ENCODE assay signal across 7 cellular contexts in the genomic region with DNA sequence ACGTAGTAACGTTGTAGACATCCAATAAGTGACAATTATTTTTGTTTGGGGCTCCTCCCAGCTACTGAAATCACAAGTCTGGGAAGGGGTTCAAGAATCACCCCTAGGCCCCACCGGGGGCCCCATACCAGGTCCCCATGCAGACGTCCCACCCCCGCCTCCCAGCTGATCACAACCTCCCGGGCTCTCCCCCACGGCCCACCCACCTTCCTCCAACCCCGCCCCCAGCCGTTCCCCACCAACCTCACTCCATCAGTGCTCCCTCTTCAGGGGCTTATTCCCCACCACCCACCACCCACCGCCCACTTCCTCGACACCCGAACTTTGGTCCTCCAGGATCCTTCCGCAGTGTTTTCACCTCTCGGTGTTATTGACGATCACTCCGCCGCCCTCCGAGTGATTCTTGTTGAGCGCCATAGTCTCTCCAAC. TPM values are rescaled to one million over a fixed set of nuclear protein-coding genes. Genes with fewer than 3 reads are reported as not detected.
A peak's percentile ranks its signal among the peaks of the same experiment; 100 is the strongest.
DNase-seq lines count a peak whose midpoint lies in the region; ATAC-seq, FAIRE-seq and TF ChIP-seq lines count a peak whose summit lies in the region.
"Had no signal": no experiment of that assay in that cellular context is flagged by ENCODE, and none has a peak within 500 bp of the region (broad histone marks: within the 10 kb centered on the region; RNA-seq: fewer than 3 reads in every experiment).

No MANE protein-coding gene starts in this region.

- H3K9ac ChIP-seq in H1 (replicated peaks in 1 of 4; ENCODE audit: extremely low read depth in 1 of 4, low read depth in 3 of 4, low read length in 3 of 4) = peak overlapping the region in 3 of 4 experiments; percentile 60 to 80 (median 67); a peak in 6 of 7 replicates

- H4K91ac ChIP-seq in H1 (replicated peaks; ENCODE audit: insufficient read length, low read length) = no peak overlapping the region

- 7% methylated on average over 9 of the region's 19 CpGs; no CpG with 5 or more reads in 1 of the 2 experiments for WGBS in H1 (ENCODE audit: extremely low coverage in 1 of 2, insufficient coverage in 1 of 2, insufficient read length in 1 of 2, insufficient replicate concordance in 2 of 2, low coverage in 1 of 2, low lambda C conversion rate in 2 of 2, missing lambda C conversion rate in 1 of 2), 2 experiments

- H3K9me3 ChIP-seq in H1 (ENCODE audit: insufficient read depth in 2 of 2, low read depth in 1 of 2, low read length in 1 of 2) (no peaks in the 10 kb centered on the region), gastrocnemius medialis (no peaks in the 10 kb centered on the region)

- H3K27ac Mint-ChIP-seq in glutamatergic neuron (ENCODE audit: unreplicated experiment) = no peak overlapping the region
- H3K27ac Mint-ChIP-seq: IgD-negative memory B cell had no signal

- no peak overlapping the region for H4K8ac ChIP-seq in H1 (ENCODE audit: extremely low read depth, insufficient read depth, low read length)

- TF ChIP-seq CTCF in H1 (IDR thresholded peaks at IDR 0.05; ENCODE audit: control extremely low read depth in 1 of 3, insufficient read depth in 1 of 3, low read depth in 1 of 3, low read length in 3 of 3) (peak in 1 of 3 experiments; percentile 1; a peak in 1 of 4 replicates), gastrocnemius medialis (IDR thresholded peaks at IDR 0.05 in 4 of 5, conservative IDR thresholded peaks at IDR 0.05 in 1 of 5) (peak in 1 of 5 experiments; percentile 28), glutamatergic neuron (IDR thresholded peaks at IDR 0.05; ENCODE audit: partially characterized antibody, unreplicated experiment) (no peak)

- CTCF ChIA-PET in H1 (lab: Charles Lee; ENCODE audit: partially characterized antibody) = interaction anchor here (0.6 to 27.2 kb wide), 12 partner anchors 7 to 338 kb away, joined by 3 to 563 read pairs (median 5); a partner anchor contains a TSS

- TF ChIP-seq POLR2A in H1 (IDR thresholded peaks at IDR 0.05; ENCODE audit: control extremely low read depth in 1 of 2, low read depth in 2 of 2, low read length in 2 of 2) (no peak), gastrocnemius medialis (IDR thresholded peaks at IDR 0.05) (no peak)

- no peak overlapping the region; the same call in 1 of the 2 replicates for H3K18ac ChIP-seq in H1 (ENCODE audit: extremely low read depth, low read length)

- H3K27me3 Mint-ChIP-seq in glutamatergic neuron (ENCODE audit: unreplicated experiment) = no peaks in the 10 kb centered on the region
- H3K27me3 Mint-ChIP-seq: IgD-negative memory B cell had no signal

- H3K79me2 ChIP-seq in H1 (ENCODE audit: control insufficient read depth in 1 of 2, insufficient read depth in 2 of 2, low read length in 2 of 2) = peaks cover 3 to 9% of the 10 kb centered on the region in 2 experiments; a peak in 3 of 4 replicates

- no peaks in the 10 kb centered on the region for H3K36me3 Mint-ChIP-seq in glutamatergic neuron (ENCODE audit: unreplicated experiment)

- in situ Hi-C loops in gastrocnemius medialis (cut with MboI; ENCODE audit: low sequenced_read_pairs in 4 of 4) = loop anchor here in 1 of 4 donors (5.0 kb wide), 1 partner anchor 78 kb away; a partner anchor contains a TSS

- H3K27me3 ChIP-seq in H1 (replicated peaks in 1 of 4; ENCODE audit: control insufficient read depth in 3 of 4, extremely low read depth in 1 of 4, insufficient read depth in 3 of 4, low read length in 3 of 4) (no peaks in the 10 kb centered on the region), gastrocnemius medialis (no peaks in the 10 kb centered on the region)

- H3K56ac ChIP-seq in H1 (replicated peaks; ENCODE audit: insufficient read length, low read depth, low read length) = no peak overlapping the region

- peak overlapping the region; percentile 27; the same call in 1 of the 2 replicates for H3K27ac ChIP-seq in H1 (ENCODE audit: low read depth, low read length)
- H3K27ac ChIP-seq in gastrocnemius medialis = peak overlapping the region; percentile 95 to 99 (median 95)

- no peak for TF ChIP-seq EP300 in H1 (IDR thresholded peaks at IDR 0.05; ENCODE audit: borderline replicate concordance in 1 of 2, low read depth in 2 of 2, low read length in 2 of 2)

- no peak overlapping the region for H3K14ac ChIP-seq in H1 (ENCODE audit: insufficient read length)

- no peak for TF ChIP-seq RAD21 in H1 (IDR thresholded peaks at IDR 0.05 in 1 of 2, conservative IDR thresholded peaks at IDR 0.05 in 1 of 2; ENCODE audit: low read depth in 2 of 2, low read length in 2 of 2)

- intact Hi-C loops in gastrocnemius medialis (cut with DNase I; ENCODE audit: low total_unique reads) = loop anchor here (1.0 to 10.0 kb wide), 4 partner anchors 70 to 390 kb away; a partner anchor contains a TSS

- H4K5ac ChIP-seq in H1 (ENCODE audit: insufficient read length, low read depth, low read length) = peak overlapping the region; percentile 56

- H3K4me1 ChIP-seq in H1 (replicated peaks in 1 of 4; ENCODE audit: control insufficient read depth in 3 of 4, insufficient read depth in 4 of 4, low read length in 3 of 4) (peaks cover 0 to 7% (median 2%) of the 10 kb centered on the region in 4 experiments; a peak in 4 of 7 replicates), gastrocnemius medialis (peaks cover 45% of the 10 kb centered on the region in 2 donors)

- no peak overlapping the region for H2AFZ ChIP-seq in H1 (ENCODE audit: low read length)

- ATAC-seq in HG02970 (IDR thresholded peaks at IDR 0.05; ENCODE audit: low FRiP score, unreplicated experiment) (peak; percentile 2), gastrocnemius medialis (peak; percentile 4 to 5)

- peaks cover 4% of the 10 kb centered on the region for H3K9me3 Mint-ChIP-seq in glutamatergic neuron (ENCODE audit: unreplicated experiment)
- H3K9me3 Mint-ChIP-seq: IgD-negative memory B cell had no signal

- H2BK120ac ChIP-seq in H1 (replicated peaks; ENCODE audit: low read depth, low read length) = no peak overlapping the region

- POLR2A ChIA-PET in H1 (lab: Charles Lee; ENCODE audit: partially characterized antibody) = interaction anchor here (0.8 to 4.7 kb wide), 12 partner anchors 9 to 75 kb away, joined by 3 to 28 read pairs (median 10); a partner anchor contains a TSS

- no peak for DNase-seq in H1 (ENCODE audit: low read depth in 1 of 2, low spot score in 2 of 2)
- no peak for DNase-seq in gastrocnemius medialis
- DNase-seq in NCI-H774 (lab: John Stamatoyannopoulos, UW) = no peak
- DNase-seq in AG08396 (ENCODE audit: low spot score) = no peak
- no peak for DNase-seq in glutamatergic neuron

- peaks cover 6% of the 10 kb centered on the region for H3K23me2 ChIP-seq in H1 (ENCODE audit: low read depth, low read length)

- FAIRE-seq in H1 (lab: Jason Lieb, UNC) = no peak

- H4K20me1 ChIP-seq in H1 (replicated peaks in 1 of 2; ENCODE audit: control insufficient read depth in 1 of 2, insufficient read depth in 2 of 2, low read length in 2 of 2) = no peaks in the 10 kb centered on the region

- peaks cover 10% of the 10 kb centered on the region; the same call in 1 of the 2 replicates for H3K79me1 ChIP-seq in H1 (ENCODE audit: low read depth, low read length)

- no peak overlapping the region for H2BK15ac ChIP-seq in H1 (ENCODE audit: low read length)

- no peak overlapping the region for H3K4ac ChIP-seq in H1 (replicated peaks; ENCODE audit: insufficient read length, low read depth, low read length)

- H3K23ac ChIP-seq in H1 (ENCODE audit: insufficient read length) = no peak overlapping the region

- peaks cover 9% of the 10 kb centered on the region for H3K4me1 Mint-ChIP-seq in glutamatergic neuron (ENCODE audit: low read depth, unreplicated experiment)

- H2BK12ac ChIP-seq in H1 (ENCODE audit: low read depth, low read length) = no peak overlapping the region

- H3K36me3 ChIP-seq in H1 (ENCODE audit: control insufficient read depth in 2 of 4, insufficient read depth in 4 of 4, low read length in 3 of 4) (peaks cover 5 to 13% (median 10%) of the 10 kb centered on the region in 4 experiments; a peak in 6 of 8 replicates), gastrocnemius medialis (peaks cover 0 to 17% of the 10 kb centered on the region in 2 donors)

- H2BK20ac ChIP-seq in H1 (ENCODE audit: low read length) = no peak overlapping the region

- H2AK5ac ChIP-seq in H1 (ENCODE audit: low read depth, low read length) = no peak overlapping the region

- 0 out of 2 replicates have a peak overlapping the region, but pooled peaks have one; percentile 27 for H2BK5ac ChIP-seq in H1 (ENCODE audit: low read depth, low read length)

- no peak overlapping the region for H3K4me3 Mint-ChIP-seq in glutamatergic neuron (ENCODE audit: unreplicated experiment)
- H3K4me3 Mint-ChIP-seq: IgD-negative memory B cell had no signal

- H3K4me2 ChIP-seq in H1 (ENCODE audit: insufficient read depth in 1 of 2, low read depth in 2 of 2, low read length in 2 of 2) = peak overlapping the region; percentile 74 to 82

- H3K4me3 ChIP-seq in H1 (ENCODE audit: extremely low read depth in 1 of 4, insufficient read depth in 2 of 4, low read depth in 3 of 4, low read length in 4 of 4) = peak overlapping the region; percentile 55 to 91 (median 67)
- H3K4me3 ChIP-seq in gastrocnemius medialis = peak overlapping the region; percentile 59 to 82 (median 66)

RNA-seq across cellular contexts. Expression of a gene that starts 0.2 kb away (rescaled TPM):
- total RNA-seq in H1 (2021; fragmentation: NEBNext Ultra II Directional; extraction: Animal tissue kit (Norgen Biotek cat#: 25700)) = 61.8 and 71.2 TPM in 2 replicates
- polyA plus RNA-seq in H1 (2011; rRNA removed) = 48.2 and 72.0 TPM in 2 replicates
- 19.9 TPM for polyA plus RNA-seq in H1 (2011; cell fraction: cytosol; rRNA removed)
- polyA plus RNA-seq in H1 (2011; cell fraction: nucleus; rRNA removed) = 66.9 TPM
- 66.8 to 74.2 TPM (median 69.2 TPM) in 4 replicates for polyA plus RNA-seq in H1 (2012, experiment 1 of 2)
- 67.1 TPM for polyA plus RNA-seq in H1 (2012, experiment 2 of 2)
- 61.6 TPM for polyA plus RNA-seq in H1 (2013, experiment 1 of 2)
- polyA plus RNA-seq in H1 (2013, experiment 2 of 2) = 60.1 TPM
- polyA minus RNA-seq in H1 (2011; rRNA and poly(A)+ RNA removed) = 29.7 and 44.3 TPM in 2 replicates
- polyA minus RNA-seq in H1 (2011; cell fraction: cytosol; rRNA and poly(A)+ RNA removed) = 31.1 TPM
- polyA minus RNA-seq in H1 (2011; cell fraction: nucleus; rRNA and poly(A)+ RNA removed) = 30.8 TPM
- total RNA-seq in gastrocnemius medialis (100 to 1,000 TPM; 129 to 259 (median 148) TPM), glutamatergic neuron (ENCODE audit: unreplicated experiment) (111 TPM)

RNA-seq across cellular contexts. Expression of a gene that starts 10.7 kb away (rescaled TPM):
- total RNA-seq in H1 (2021; fragmentation: NEBNext Ultra II Directional; extraction: Animal tissue kit (Norgen Biotek cat#: 25700)) = 7.5 and 8.4 TPM in 2 replicates
- 3.6 and 5.2 TPM in 2 replicates for polyA plus RNA-seq in H1 (2011; rRNA removed)
- 77.7 TPM for polyA plus RNA-seq in H1 (2011; cell fraction: cytosol; rRNA removed)
- 15.5 TPM for polyA plus RNA-seq in H1 (2011; cell fraction: nucleus; rRNA removed)
- polyA plus RNA-seq in H1 (2012, experiment 1 of 2) = 4.1 to 10.3 TPM (median 7.8 TPM) in 4 replicates
- 1.9 TPM for polyA plus RNA-seq in H1 (2012, experiment 2 of 2)
- 3.7 TPM for polyA plus RNA-seq in H1 (2013, experiment 1 of 2)
- 4.2 TPM for polyA plus RNA-seq in H1 (2013, experiment 2 of 2)
- polyA minus RNA-seq in H1 (2011; rRNA and poly(A)+ RNA removed) = 1.9 and 2.0 TPM in 2 replicates
- 3.7 TPM for polyA minus RNA-seq in H1 (2011; cell fraction: cytosol; rRNA and poly(A)+ RNA removed)
- 3.7 TPM for polyA minus RNA-seq in H1 (2011; cell fraction: nucleus; rRNA and poly(A)+ RNA removed)
- total RNA-seq in gastrocnemius medialis (1 to 10 TPM; 1.3 to 9.4 (median 4.6) TPM), glutamatergic neuron (ENCODE audit: unreplicated experiment) (2.4 TPM)

RNA-seq across cellular contexts. Expression of a gene that starts 23.5 kb away (rescaled TPM):
- total RNA-seq in H1 (2021; fragmentation: NEBNext Ultra II Directional; extraction: Animal tissue kit (Norgen Biotek cat#: 25700)) = 5.1 and 6.4 TPM in 2 replicates
- 6.3 and 11.6 TPM in 2 replicates for polyA plus RNA-seq in H1 (2011; rRNA removed)
- polyA plus RNA-seq in H1 (2011; cell fraction: cytosol; rRNA removed) = 6.2 TPM
- 12.1 TPM for polyA plus RNA-seq in H1 (2011; cell fraction: nucleus; rRNA removed)
- polyA plus RNA-seq in H1 (2012, experiment 1 of 2) = 5.0 to 8.3 TPM (median 5.5 TPM) in 4 replicates
- polyA plus RNA-seq in H1 (2012, experiment 2 of 2) = 5.4 TPM
- polyA plus RNA-seq in H1 (2013, experiment 1 of 2) = 5.7 TPM
- 6.1 TPM for polyA plus RNA-seq in H1 (2013, experiment 2 of 2)
- 2.6 and 3.7 TPM in 2 replicates for polyA minus RNA-seq in H1 (2011; rRNA and poly(A)+ RNA removed)
- polyA minus RNA-seq in H1 (2011; cell fraction: cytosol; rRNA and poly(A)+ RNA removed) = 5.0 TPM
- polyA minus RNA-seq in H1 (2011; cell fraction: nucleus; rRNA and poly(A)+ RNA removed) = 6.2 TPM
- total RNA-seq in gastrocnemius medialis (10 to 100 TPM in 3 of 4 donors, 1 to 10 TPM in 1; 9.5 to 18.4 (median 15.5) TPM), glutamatergic neuron (ENCODE audit: unreplicated experiment) (2.1 TPM)

RNA-seq across cellular contexts. Expression of a gene that starts 41.9 kb away (rescaled TPM):
- total RNA-seq in H1 (2021; fragmentation: NEBNext Ultra II Directional; extraction: Animal tissue kit (Norgen Biotek cat#: 25700)) = 47.7 and 48.6 TPM in 2 replicates
- 21.2 and 25.6 TPM in 2 replicates for polyA plus RNA-seq in H1 (2011; rRNA removed)
- 24.5 TPM for polyA plus RNA-seq in H1 (2011; cell fraction: cytosol; rRNA removed)
- 26.6 TPM for polyA plus RNA-seq in H1 (2011; cell fraction: nucleus; rRNA removed)
- polyA plus RNA-seq in H1 (2012, experiment 1 of 2) = 30.2 to 35.1 TPM (median 31.2 TPM) in 4 replicates
- polyA plus RNA-seq in H1 (2012, experiment 2 of 2) = 28.8 TPM
- 23.2 TPM for polyA plus RNA-seq in H1 (2013, experiment 1 of 2)
- polyA plus RNA-seq in H1 (2013, experiment 2 of 2) = 22.1 TPM
- 9.4 and 9.6 TPM in 2 replicates for polyA minus RNA-seq in H1 (2011; rRNA and poly(A)+ RNA removed)
- 17.1 TPM for polyA minus RNA-seq in H1 (2011; cell fraction: cytosol; rRNA and poly(A)+ RNA removed)
- polyA minus RNA-seq in H1 (2011; cell fraction: nucleus; rRNA and poly(A)+ RNA removed) = 16.2 TPM
- 10 to 100 TPM; 16.5 to 26.1 (median 22.3) TPM for total RNA-seq in gastrocnemius medialis
- total RNA-seq in glutamatergic neuron (ENCODE audit: unreplicated experiment) = 24.3 TPM

RNA-seq across cellular contexts. Expression of a gene that starts 49.8 kb away (rescaled TPM):
- total RNA-seq in H1 (2021; fragmentation: NEBNext Ultra II Directional; extraction: Animal tissue kit (Norgen Biotek cat#: 25700)) = 125 and 132 TPM in 2 replicates
- 78.4 and 138 TPM in 2 replicates for polyA plus RNA-seq in H1 (2011; rRNA removed)
- polyA plus RNA-seq in H1 (2011; cell fraction: cytosol; rRNA removed) = 67.5 TPM
- 231 TPM for polyA plus RNA-seq in H1 (2011; cell fraction: nucleus; rRNA removed)
- polyA plus RNA-seq in H1 (2012, experiment 1 of 2) = 52.3 to 79.2 TPM (median 70.2 TPM) in 4 replicates
- 69.1 TPM for polyA plus RNA-seq in H1 (2012, experiment 2 of 2)
- 75.5 TPM for polyA plus RNA-seq in H1 (2013, experiment 1 of 2)
- 69.0 TPM for polyA plus RNA-seq in H1 (2013, experiment 2 of 2)
- 33.2 and 44.3 TPM in 2 replicates for polyA minus RNA-seq in H1 (2011; rRNA and poly(A)+ RNA removed)
- polyA minus RNA-seq in H1 (2011; cell fraction: cytosol; rRNA and poly(A)+ RNA removed) = 53.9 TPM
- 66.2 TPM for polyA minus RNA-seq in H1 (2011; cell fraction: nucleus; rRNA and poly(A)+ RNA removed)
- total RNA-seq in gastrocnemius medialis (10 to 100 TPM; 29.9 to 86.7 (median 53.1) TPM), glutamatergic neuron (ENCODE audit: unreplicated experiment) (133 TPM)
